In the genomic region with DNA sequence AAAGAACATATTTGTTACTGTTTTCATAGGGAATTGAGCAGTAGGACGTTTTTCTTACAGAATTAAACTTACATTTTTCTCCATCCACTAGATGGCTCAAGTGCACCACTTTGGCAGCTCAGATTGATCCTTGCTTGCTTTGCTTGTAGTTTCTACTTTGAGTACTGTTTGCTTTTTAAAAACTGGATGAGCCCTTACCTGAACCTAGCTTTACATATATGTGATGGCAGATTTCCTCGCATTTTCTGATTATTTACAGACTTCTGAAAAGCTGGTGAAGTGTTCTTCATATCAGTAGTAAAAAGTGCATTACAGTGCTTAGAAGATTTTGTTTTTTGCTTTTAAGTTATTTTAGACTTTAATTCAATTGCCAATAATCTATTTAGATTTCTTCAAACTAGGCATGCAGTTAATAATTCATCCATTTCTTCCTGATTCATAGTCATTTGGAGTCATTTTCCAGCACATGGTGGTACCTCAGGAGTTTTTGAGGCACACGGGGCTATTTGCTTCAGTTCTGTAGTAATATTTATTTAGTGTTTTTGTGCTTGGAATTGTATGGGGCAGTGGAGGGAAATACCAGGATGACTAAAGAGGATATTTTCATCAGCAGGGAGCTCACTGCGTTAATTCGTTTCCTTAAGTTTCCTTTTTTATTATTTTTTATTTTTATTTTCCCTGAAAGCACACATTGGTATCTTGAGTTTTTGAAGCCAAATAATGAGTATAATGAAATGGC, we compare ENCODE assay signal across 8 cellular contexts. TPM values are rescaled to one million over a fixed set of nuclear protein-coding genes. Genes with fewer than 3 reads are reported as not detected.
DNase-seq lines count a peak whose midpoint lies in the region; ATAC-seq and TF ChIP-seq lines count a peak whose summit lies in the region.

No MANE protein-coding gene starts in this region.

- no peaks in the 10 kb centered on the region for H3K36me3 ChIP-seq in neuronal stem cell (replicated peaks in 1 of 2; ENCODE audit: control insufficient read depth in 2 of 2, insufficient read depth in 2 of 2, low read length in 2 of 2)

- peak; percentile 49; the same call in 1 of the 2 replicates for TF ChIP-seq CTCF in GM12875 (IDR thresholded peaks at IDR 0.05; ENCODE audit: borderline replicate concordance, insufficient read depth, low read depth, low read length)
- TF ChIP-seq CTCF in WI38 (IDR thresholded peaks at IDR 0.05; ENCODE audit: low read depth, low read length) = peak; percentile 56
- TF ChIP-seq CTCF in fibroblast of pulmonary artery (IDR thresholded peaks at IDR 0.05; ENCODE audit: low read length, missing control alignments) = peak; percentile 70

- no peak overlapping the region for H3K4me2 ChIP-seq in neuronal stem cell (ENCODE audit: insufficient read depth, low read length, poor library complexity, severe bottlenecking)

- H3K23ac ChIP-seq in neuronal stem cell (ENCODE audit: low read depth, low read length, poor library complexity) = no peak overlapping the region

- DNase-seq in AG20443 (ENCODE audit: low spot score) = peak; percentile 54
- DNase-seq in NCI-H2029 (lab: John Stamatoyannopoulos, UW) = peak; percentile 24
- peak; percentile 89 for DNase-seq in fibroblast of pulmonary artery (ENCODE audit: low read depth)
- peak; percentile 14 for DNase-seq in neuronal stem cell (ENCODE audit: low spot score)

- no peak overlapping the region for H2BK5ac ChIP-seq in neuronal stem cell (ENCODE audit: low read length)

- H4K91ac ChIP-seq in neuronal stem cell (ENCODE audit: low read depth, low read length, poor library complexity) = no peak overlapping the region

- H3K9me3 ChIP-seq in neuronal stem cell (replicated peaks in 1 of 2; ENCODE audit: control insufficient read depth in 2 of 2, insufficient read depth in 1 of 2, low read depth in 1 of 2, low read length in 2 of 2) = no peaks in the 10 kb centered on the region

- ATAC-seq in GM21381 (IDR thresholded peaks at IDR 0.05; ENCODE audit: unreplicated experiment) = no peak
- ATAC-seq in activated CD4-positive, CD25-positive, alpha-beta regulatory T cell treated with anti-CD3 and anti-CD28 coated beads, Interleukin-2, amount 50 U/mL, for 24 hours = no peak

- H3K9ac ChIP-seq in neuronal stem cell (ENCODE audit: low read depth, low read length, poor library complexity) = no peak overlapping the region

- H3K4me3 ChIP-seq in GM12875 (ENCODE audit: low read depth, low read length) (no peak overlapping the region), WI38 (ENCODE audit: low read depth, low read length) (no peak overlapping the region), fibroblast of pulmonary artery (replicated peaks; ENCODE audit: low read depth, low read length) (no peak overlapping the region), neuronal stem cell (ENCODE audit: low read length in 2 of 2) (no peak overlapping the region)

- no peak overlapping the region for H2AK5ac ChIP-seq in neuronal stem cell (ENCODE audit: low read depth, low read length)

- no peak overlapping the region for H2BK12ac ChIP-seq in neuronal stem cell (ENCODE audit: low read length)

- peaks cover 3% of the 10 kb centered on the region for H3K79me1 ChIP-seq in neuronal stem cell (ENCODE audit: low read depth, low read length)

- H3K27ac ChIP-seq in neuronal stem cell (replicated peaks; ENCODE audit: low read length) = no peak overlapping the region

- no peak overlapping the region for H2AFZ ChIP-seq in neuronal stem cell (ENCODE audit: low read length)

- no peak overlapping the region for H2BK120ac ChIP-seq in neuronal stem cell (ENCODE audit: low read depth, low read length)

- WGBS in neuronal stem cell (ENCODE audit: extremely low coverage in 2 of 2, insufficient read length in 2 of 2, insufficient replicate concordance in 1 of 2), 2 donors = no CpG with 5 or more reads among the region's 5 CpGs

- no peak overlapping the region for H3K14ac ChIP-seq in neuronal stem cell (ENCODE audit: low read length)

- H3K4ac ChIP-seq in neuronal stem cell (ENCODE audit: low read length) = no peak overlapping the region

- H3K27me3 ChIP-seq in neuronal stem cell (ENCODE audit: control insufficient read depth in 3 of 3, insufficient read depth in 3 of 3, low read depth in 1 of 3, low read length in 3 of 3) = no peaks in the 10 kb centered on the region

- no peak overlapping the region for H3K18ac ChIP-seq in neuronal stem cell (ENCODE audit: low read length)

- no peak overlapping the region for H2BK15ac ChIP-seq in neuronal stem cell (ENCODE audit: low read length)

- peaks cover 0 to 2% of the 10 kb centered on the region in 2 donors for H3K4me1 ChIP-seq in neuronal stem cell (ENCODE audit: control insufficient read depth in 2 of 2, insufficient read depth in 1 of 2, low read depth in 1 of 2, low read length in 2 of 2)

- no peak overlapping the region for H4K8ac ChIP-seq in neuronal stem cell (ENCODE audit: low read depth, low read length)

RNA-seq across cellular contexts. Expression of a gene that starts 57.3 kb away (rescaled TPM):
- 48.9 TPM for polyA plus RNA-seq in neuronal stem cell (2013, experiment 1 of 2)
- 49.3 TPM for polyA plus RNA-seq in neuronal stem cell (2013, experiment 2 of 2)

Comparison
In these comparisons a context has a peak if more than half of its experiments do, and no peak if none do; other contexts are left out.
1. DNase-seq: peak in every context shown above with its lines; median percentile 89 in fibroblast of pulmonary artery; 54 in AG20443; 24 in NCI-H2029; 14 in neuronal stem cell.